Comparison of ENCODE assay signal across 1 cellular context in the genomic region with DNA sequence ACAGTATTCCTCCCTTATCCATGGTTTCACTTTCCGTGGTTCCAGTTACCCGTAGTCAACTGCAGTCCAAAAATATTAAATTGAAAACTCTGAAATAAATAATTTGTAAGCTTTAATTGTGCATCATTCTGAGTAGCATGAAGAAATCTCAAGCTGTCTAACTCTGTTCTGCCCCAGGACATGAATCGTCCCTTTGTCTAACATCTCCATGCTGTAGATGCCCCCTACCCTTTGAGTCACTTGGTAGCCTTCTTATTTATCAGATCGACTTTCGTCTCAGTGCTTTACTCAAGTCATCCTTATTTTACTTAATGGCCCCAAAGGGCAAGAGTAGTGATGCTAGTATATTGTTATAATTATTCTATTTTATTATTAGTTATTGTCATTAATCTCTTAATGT.
TF ChIP-seq lines count a peak whose summit lies in the region.

No MANE protein-coding gene starts in this region.

TF ChIP-seq in IMR-90, 13 proteins besides CTCF, POLR2A, EP300 and RAD21:
- no peak for TF ChIP-seq RFX5 (IDR thresholded peaks at IDR 0.05; ENCODE audit: low read depth, low read length)
- TF ChIP-seq SMC3 (IDR thresholded peaks at IDR 0.05; ENCODE audit: low read depth, low read length), result no peak
- TF ChIP-seq MAFK (IDR thresholded peaks at IDR 0.05; ENCODE audit: low read depth, low read length), result no peak
- no peak for TF ChIP-seq CEBPB (IDR thresholded peaks at IDR 0.05; ENCODE audit: low read depth, low read length)
- no peak for TF ChIP-seq MAZ (IDR thresholded peaks at IDR 0.05; ENCODE audit: borderline replicate concordance, low read depth, low read length)
- no peak for TF ChIP-seq CHD1 (IDR thresholded peaks at IDR 0.05; ENCODE audit: low read depth, low read length)
- TF ChIP-seq NFE2L2 (IDR thresholded peaks at IDR 0.05; ENCODE audit: low read depth, low read length), result no peak
- no peak for TF ChIP-seq MXI1 (IDR thresholded peaks at IDR 0.05; ENCODE audit: borderline replicate concordance, low read depth, low read length)
- TF ChIP-seq RCOR1 (IDR thresholded peaks at IDR 0.05; ENCODE audit: insufficient replicate concordance, low read length), result no peak
- no peak for TF ChIP-seq FOS (IDR thresholded peaks at IDR 0.05; ENCODE audit: low read depth, low read length)
- TF ChIP-seq, protein P1, sequence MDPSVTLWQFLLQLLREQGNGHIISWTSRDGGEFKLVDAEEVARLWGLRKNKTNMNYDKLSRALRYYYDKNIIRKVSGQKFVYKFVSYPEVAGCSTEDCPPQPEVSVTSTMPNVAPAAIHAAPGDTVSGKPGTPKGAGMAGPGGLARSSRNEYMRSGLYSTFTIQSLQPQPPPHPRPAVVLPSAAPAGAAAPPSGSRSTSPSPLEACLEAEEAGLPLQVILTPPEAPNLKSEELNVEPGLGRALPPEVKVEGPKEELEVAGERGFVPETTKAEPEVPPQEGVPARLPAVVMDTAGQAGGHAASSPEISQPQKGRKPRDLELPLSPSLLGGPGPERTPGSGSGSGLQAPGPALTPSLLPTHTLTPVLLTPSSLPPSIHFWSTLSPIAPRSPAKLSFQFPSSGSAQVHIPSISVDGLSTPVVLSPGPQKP (IDR thresholded peaks at IDR 0.05; ENCODE audit: borderline replicate concordance, low read depth, low read length), result no peak
